16 cellular contexts compared by ENCODE assay signal in the genomic region with DNA sequence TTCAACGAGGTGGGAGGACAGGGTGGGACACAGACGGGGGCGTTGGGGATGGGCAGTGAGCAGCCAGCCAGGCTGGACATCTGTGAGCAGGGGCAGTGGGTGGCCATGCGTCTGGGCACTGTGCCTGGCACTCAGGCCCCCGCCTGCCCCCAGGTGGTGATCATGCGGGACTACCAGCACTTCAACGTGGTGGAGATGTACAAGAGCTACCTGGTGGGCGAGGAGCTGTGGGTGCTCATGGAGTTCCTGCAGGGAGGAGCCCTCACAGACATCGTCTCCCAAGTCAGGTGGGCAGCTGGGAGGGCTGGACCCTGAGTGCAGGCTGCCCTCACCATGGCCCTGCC. TPM values are rescaled to one million over a fixed set of nuclear protein-coding genes. Genes with fewer than 3 reads are reported as not detected.
A peak's percentile ranks its signal among the peaks of the same experiment; 100 is the strongest.
DNase-seq lines count a peak whose midpoint lies in the region; ATAC-seq and TF ChIP-seq lines count a peak whose summit lies in the region.
"Had no signal": no experiment of that assay in that cellular context is flagged by ENCODE, and none has a peak within 500 bp of the region (broad histone marks: within the 10 kb centered on the region; RNA-seq: fewer than 3 reads in every experiment).

No MANE protein-coding gene starts in this region.

- no peak overlapping the region for H2BK120ac ChIP-seq in mesenchymal stem cell (ENCODE audit: low read depth, low read length)

- no peak overlapping the region for H3K9ac ChIP-seq in mesenchymal stem cell (ENCODE audit: low read length)

- H2AFZ ChIP-seq in mesenchymal stem cell (ENCODE audit: low read depth, low read length): no peak overlapping the region

- H3K36me3 Mint-ChIP-seq in activated CD8-positive, alpha-beta T cell treated with anti-CD3 and anti-CD28 coated beads for 36 hours (ENCODE audit: low read depth): no peaks in the 10 kb centered on the region
- H3K36me3 Mint-ChIP-seq: activated naive CD8-positive, alpha-beta T cell had no signal

- H3K9me3 Mint-ChIP-seq in activated CD8-positive, alpha-beta T cell treated with anti-CD3 and anti-CD28 coated beads for 36 hours: no peaks in the 10 kb centered on the region
- H3K9me3 Mint-ChIP-seq: nephron progenitor cell had no signal

- H3K27me3 ChIP-seq in GM06990 (replicated peaks; ENCODE audit: control insufficient read depth, insufficient read depth, low read length) (no peaks in the 10 kb centered on the region), mesenchymal stem cell (ENCODE audit: control insufficient read depth in 1 of 2, insufficient read depth in 1 of 2, low read length in 2 of 2) (peaks cover under 1 to 39% of the 10 kb centered on the region in 2 experiments)

- intact Hi-C loops in activated CD8-positive, alpha-beta T cell treated with anti-CD3 and anti-CD28 coated beads for 36 hours (cut with micrococcal nuclease): no loop called here

- H2AK5ac ChIP-seq in mesenchymal stem cell (ENCODE audit: low read length, severe bottlenecking): no peak overlapping the region

- peaks cover 16% of the 10 kb centered on the region for H3K4me1 ChIP-seq in mesenchymal stem cell (ENCODE audit: control insufficient read depth, insufficient read depth, low read depth, low read length)
- H3K4me1 ChIP-seq: Caco-2 had no signal

- no peaks in the 10 kb centered on the region for H3K4me1 Mint-ChIP-seq in activated CD8-positive, alpha-beta T cell treated with anti-CD3 and anti-CD28 coated beads for 36 hours (ENCODE audit: low read depth)

- H3K27ac Mint-ChIP-seq in activated CD8-positive, alpha-beta T cell treated with anti-CD3 and anti-CD28 coated beads for 36 hours: no peak overlapping the region
- H3K27ac Mint-ChIP-seq: activated naive CD8-positive, alpha-beta T cell; nephron progenitor cell had no signal

- peaks cover 1% of the 10 kb centered on the region for H3K27me3 Mint-ChIP-seq in activated CD8-positive, alpha-beta T cell treated with anti-CD3 and anti-CD28 coated beads for 36 hours
- H3K27me3 Mint-ChIP-seq: activated naive CD8-positive, alpha-beta T cell had no signal

- no peaks in the 10 kb centered on the region for H3K79me1 ChIP-seq in mesenchymal stem cell (replicated peaks; ENCODE audit: low read length, poor library complexity, severe bottlenecking)

- H3K36me3 ChIP-seq in GM06990 (ENCODE audit: control insufficient read depth, insufficient read depth, low read length) (no peaks in the 10 kb centered on the region), mesenchymal stem cell (ENCODE audit: control insufficient read depth in 1 of 2, insufficient read depth in 2 of 2, low read depth in 1 of 2, low read length in 2 of 2) (peaks cover 0 to 6% of the 10 kb centered on the region in 2 experiments)
- H3K36me3 ChIP-seq: left ventricle myocardium inferior, thoracic aorta had no signal

- no peak overlapping the region for H3K27ac ChIP-seq in mesenchymal stem cell (ENCODE audit: low read length, poor library complexity, severe bottlenecking)
- H3K27ac ChIP-seq: left ventricle myocardium inferior, thoracic aorta had no signal

- CTCF ChIA-PET in activated CD8-positive, alpha-beta T cell treated with anti-CD3 and anti-CD28 coated beads for 36 hours (lab: Charles Lee): interaction anchor here (1.1 to 14.6 kb wide), 19 partner anchors 11 to 235 kb away, joined by 3 to 595 read pairs (median 35); a partner anchor contains a TSS

- peak overlapping the region in 1 of 2 experiments; percentile 9 for H3K4ac ChIP-seq in mesenchymal stem cell (ENCODE audit: low read depth in 1 of 2, low read length in 2 of 2)

- no peak overlapping the region for H3K18ac ChIP-seq in mesenchymal stem cell (ENCODE audit: low read depth in 1 of 2, low read length in 2 of 2)

- no peak overlapping the region for H3K4me2 ChIP-seq in mesenchymal stem cell (ENCODE audit: low read length, poor library complexity, severe bottlenecking)

- H4K91ac ChIP-seq in mesenchymal stem cell (ENCODE audit: low read length): peak overlapping the region; percentile 11

- H3K14ac ChIP-seq in mesenchymal stem cell (ENCODE audit: low read length in 2 of 2): no peak overlapping the region

- peak; percentile 36 for TF ChIP-seq CTCF in GM06990 (IDR thresholded peaks at IDR 0.05; ENCODE audit: insufficient read depth, low read length, poor library complexity, severe bottlenecking)
- no peak for TF ChIP-seq CTCF in activated CD8-positive, alpha-beta T cell treated with anti-CD3 and anti-CD28 coated beads for 36 hours (IDR thresholded peaks at IDR 0.05)

- no peak overlapping the region for H4K8ac ChIP-seq in mesenchymal stem cell (ENCODE audit: low read length)

- no peak overlapping the region for H3K4me3 Mint-ChIP-seq in activated CD8-positive, alpha-beta T cell treated with anti-CD3 and anti-CD28 coated beads for 36 hours
- H3K4me3 Mint-ChIP-seq: activated naive CD8-positive, alpha-beta T cell; nephron progenitor cell had no signal

- no peak for ATAC-seq in activated CD8-positive, alpha-beta T cell treated with anti-CD3 and anti-CD28 coated beads for 36 hours
- ATAC-seq in HG03342 (IDR thresholded peaks at IDR 0.05; ENCODE audit: unreplicated experiment) (no peak), GM19324 (IDR thresholded peaks at IDR 0.05; ENCODE audit: low FRiP score, unreplicated experiment) (no peak)

- POLR2A ChIA-PET in activated CD8-positive, alpha-beta T cell treated with anti-CD3 and anti-CD28 coated beads for 36 hours (lab: Charles Lee): interaction anchor here (1.7 kb wide), 1 partner anchor 233 kb away, joined by 4 read pairs; a partner anchor contains a TSS

- H2BK12ac ChIP-seq in mesenchymal stem cell (ENCODE audit: low read length in 2 of 2): no peak overlapping the region

- no peak overlapping the region for H3K4me3 ChIP-seq in GM06990 (replicated peaks; ENCODE audit: low read depth, low read length)
- H3K4me3 ChIP-seq in mesenchymal stem cell (ENCODE audit: insufficient read depth in 1 of 2, low read depth in 1 of 2, low read length in 2 of 2): no peak overlapping the region
- H3K4me3 ChIP-seq: dorsolateral prefrontal cortex, left ventricle myocardium inferior, thoracic aorta had no signal

- DNase-seq in GM06990 (ENCODE audit: extremely low read depth, insufficient read length) (no peak), HT-29 (ENCODE audit: low spot score) (peak; percentile 59), mesenchymal stem cell (no peak), germinal center (ENCODE audit: low spot score) (no peak)
- peak; percentile 28 for DNase-seq in activated CD8-positive, alpha-beta T cell treated with anti-CD3 and anti-CD28 coated beads for 36 hours
- DNase-seq: Caco-2, glutamatergic neuron, KBM-7, left ventricle myocardium inferior, nephron progenitor cell, T-helper 9 cell had no signal

- H2BK5ac ChIP-seq in mesenchymal stem cell (ENCODE audit: low read depth, low read length, poor library complexity, severe bottlenecking): no peak overlapping the region

- H3K9me3 ChIP-seq in mesenchymal stem cell (ENCODE audit: control insufficient read depth, low read length): no peaks in the 10 kb centered on the region
- H3K9me3 ChIP-seq: Caco-2, left ventricle myocardium inferior, thoracic aorta had no signal

- whole genome bisulfite sequencing in mesenchymal stem cell: 81% methylated on average over 9 of the region's 9 CpGs

- H2BK15ac ChIP-seq in mesenchymal stem cell (ENCODE audit: low read depth, poor library complexity, severe bottlenecking): no peak overlapping the region

- no peak overlapping the region for H3K23ac ChIP-seq in mesenchymal stem cell (ENCODE audit: low read length in 2 of 2)

RNA-seq across cellular contexts. Expression of a gene that starts 10.2 kb away (rescaled TPM):
- total RNA-seq in HT-29 (2014; rRNA removed; shearing (Covaris generic)): not detected in 2 replicates
- total RNA-seq in activated CD8-positive, alpha-beta T cell treated with anti-CD3 and anti-CD28 coated beads for 36 hours: not detected
- polyA plus RNA-seq in mesenchymal stem cell (2013, experiment 1 of 2): not detected
- not detected for polyA plus RNA-seq in mesenchymal stem cell (2013, experiment 2 of 2)
- total RNA-seq: left ventricle myocardium inferior, thoracic aorta had no signal

RNA-seq across cellular contexts. Expression of a gene that starts 33.8 kb away (rescaled TPM):
- total RNA-seq in HT-29 (2014; rRNA removed; shearing (Covaris generic)): 6.4 and 17.7 TPM in 2 replicates
- total RNA-seq in activated CD8-positive, alpha-beta T cell treated with anti-CD3 and anti-CD28 coated beads for 36 hours: under 1 TPM; 0.67 to 0.83 TPM
- 0.18 TPM for polyA plus RNA-seq in mesenchymal stem cell (2013, experiment 1 of 2)
- 0.10 TPM for polyA plus RNA-seq in mesenchymal stem cell (2013, experiment 2 of 2)

RNA-seq across cellular contexts. Expression of a gene that starts 35.0 kb away (rescaled TPM):
- 0.38 and 0.91 TPM in 2 replicates for total RNA-seq in HT-29 (2014; rRNA removed; shearing (Covaris generic))
- 10 to 100 TPM; 44.6 to 58.8 TPM for total RNA-seq in activated CD8-positive, alpha-beta T cell treated with anti-CD3 and anti-CD28 coated beads for 36 hours
- polyA plus RNA-seq in mesenchymal stem cell (2013, experiment 1 of 2): 14.0 TPM
- polyA plus RNA-seq in mesenchymal stem cell (2013, experiment 2 of 2): 13.9 TPM

RNA-seq across cellular contexts. Expression of a gene that starts 50.8 kb away (rescaled TPM):
- 7.9 and 10.2 TPM in 2 replicates for total RNA-seq in HT-29 (2014; rRNA removed; shearing (Covaris generic))
- total RNA-seq in activated CD8-positive, alpha-beta T cell treated with anti-CD3 and anti-CD28 coated beads for 36 hours: 10 to 100 TPM; 15.0 to 16.9 TPM
- 75.5 TPM for polyA plus RNA-seq in mesenchymal stem cell (2013, experiment 1 of 2)
- 80.9 TPM for polyA plus RNA-seq in mesenchymal stem cell (2013, experiment 2 of 2)

Comparison
In these comparisons a context has a peak if more than half of its experiments do, and no peak if none do; other contexts are left out.
1. DNase-seq: peak in HT-29 (single experiment) and activated CD8-positive, alpha-beta T cell treated with anti-CD3 and anti-CD28 coated beads for 36 hours (single experiment); none in GM06990 (single experiment), mesenchymal stem cell (single experiment) and germinal center (single experiment).
2. RNA of a gene that starts 35.0 kb away (total RNA-seq): 44.6 to 58.8 TPM in activated CD8-positive, alpha-beta T cell treated with anti-CD3 and anti-CD28 coated beads for 36 hours; 0.38 to 0.91 TPM in HT-29; every median in the first group is over 10 times any median in the second.